Comparison of ENCODE assay signal across 18 cellular contexts in genomic region chr15:98937413-98938104, GRCh38.
A peak's percentile ranks its signal among the peaks of the same experiment; 100 is the strongest.
DNase-seq lines count a peak whose midpoint lies in the region; ATAC-seq and TF ChIP-seq lines count a peak whose summit lies in the region.
"Had no signal": no experiment of that assay in that cellular context is flagged by ENCODE, and none has a peak within 500 bp of the region (broad histone marks: within the 10 kb centered on the region; RNA-seq: fewer than 3 reads in every experiment).

No MANE protein-coding gene starts in this region.

- ATAC-seq in GM19043 (IDR thresholded peaks at IDR 0.05; ENCODE audit: low read depth, unreplicated experiment) (peak; percentile 79), HG02571 (IDR thresholded peaks at IDR 0.05; ENCODE audit: unreplicated experiment) (peak; percentile 83), HG03432 (IDR thresholded peaks at IDR 0.05; ENCODE audit: unreplicated experiment) (peak; percentile 88), omental fat pad (ENCODE audit: low FRiP score) (no peak), GM18873 (IDR thresholded peaks at IDR 0.05; ENCODE audit: low FRiP score, unreplicated experiment) (no peak)
- ATAC-seq: HepG2 had no signal

- DNase-seq in GM12864 (ENCODE audit: low read depth) (peak; percentile 24), DMS79 (lab: John Stamatoyannopoulos, UW) (no peak), middle frontal gyrus (ENCODE audit: extremely low spot score, low spot score) (no peak), omental fat pad (ENCODE audit: low spot score) (no peak)
- DNase-seq: activated CD4-positive, alpha-beta T cell treated with anti-CD3 and anti-CD28 coated beads for 1 hour; activated naive CD4-positive, alpha-beta T cell; AML-193; esophagus squamous epithelium; GOT3; NCI-H146; NCI-H82; transverse colon had no signal

- TF ChIP-seq CTCF in GM12864 (IDR thresholded peaks at IDR 0.05; ENCODE audit: low read depth, low read length, missing control alignments), result no peak
- TF ChIP-seq CTCF in omental fat pad (IDR thresholded peaks at IDR 0.05), result no peak

- no peak overlapping the region for H3K4me3 ChIP-seq in GM12864 (ENCODE audit: low read depth, low read length)
- H3K4me3 ChIP-seq: esophagus squamous epithelium, right atrium auricular region, transverse colon had no signal

Comparison
In these comparisons a context has a peak if more than half of its experiments do, and no peak if none do; other contexts are left out.
1. ATAC-seq: peak in GM19043 (single experiment), HG02571 (single experiment) and HG03432 (single experiment); none in omental fat pad (single experiment) and GM18873 (single experiment).